In the genomic region with DNA sequence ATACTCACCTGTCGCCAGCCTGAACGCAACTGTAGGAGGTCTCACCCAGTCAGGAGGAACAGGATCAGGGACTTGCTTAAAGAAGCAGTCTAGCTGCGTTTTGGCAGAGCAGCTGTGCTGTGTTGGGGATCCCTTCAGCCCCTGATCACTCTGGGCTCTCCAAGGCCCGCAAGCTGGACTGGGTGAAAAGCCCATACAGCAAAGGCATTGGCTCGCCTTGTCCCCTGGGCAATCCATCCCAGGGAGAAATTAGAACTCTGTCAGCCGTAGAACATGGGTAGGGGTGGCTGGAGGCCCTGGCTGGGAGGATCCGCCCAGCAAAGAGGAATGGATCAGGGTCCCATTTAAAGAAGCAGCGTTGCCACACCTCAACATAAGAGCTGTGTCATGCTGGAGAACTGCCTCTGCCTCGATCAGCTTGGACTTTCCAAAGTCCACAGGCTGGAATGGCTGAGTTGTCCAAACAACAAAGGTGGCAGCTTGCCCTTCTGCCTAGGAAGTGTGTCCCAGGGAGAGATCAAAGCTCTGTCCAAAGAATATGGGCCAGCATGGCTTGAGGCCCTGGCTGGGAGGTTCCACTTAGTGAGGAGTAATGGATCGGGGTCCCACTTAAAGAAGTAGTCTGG, we compare ENCODE assay signal across 40 cellular contexts. TPM values are rescaled to one million over a fixed set of nuclear protein-coding genes. Genes with fewer than 3 reads are reported as not detected.
"Had no signal": no experiment of that assay in that cellular context is flagged by ENCODE, and none has a peak within 500 bp of the region (broad histone marks: within the 10 kb centered on the region; RNA-seq: fewer than 3 reads in every experiment).

No MANE protein-coding gene starts in this region.

- H3K36me3 ChIP-seq: adrenal gland, ascending aorta, cardiac muscle cell had no signal

- DNase-seq: activated B cell treated with CpG ODN at 0.5 μM for 24 hours; activated CD4-positive, alpha-beta memory T cell treated with anti-CD3 and anti-CD28 coated beads for 36 hours; activated CD4-positive, alpha-beta T cell treated with anti-CD3 and anti-CD28 coated beads for 4 hours; activated CD4-positive, alpha-beta T cell treated with anti-CD3 and anti-CD28 coated beads, Interleukin-2, amount 10 ng/mL, durations not matched to agents 24 days and 14 days; activated CD4-positive, alpha-beta T cell treated with anti-CD3 and anti-CD28 coated beads, Interleukin-2, amount 50 U/mL, for 1 hour; activated CD4-positive, alpha-beta T cell treated with anti-CD3 and anti-CD28 coated beads, Interleukin-2, amount 50 U/mL, for 4 hours; activated CD4-positive, CD25-positive, alpha-beta regulatory T cell treated with anti-CD3 and anti-CD28 coated beads, Interleukin-2, amount 50 U/mL, for 72 hours; activated CD8-positive, alpha-beta memory T cell treated with anti-CD3 and anti-CD28 coated beads, Interleukin-2, amount 50 U/mL, for 4 hours; activated CD8-positive, alpha-beta T cell treated with anti-CD3 and anti-CD28 coated beads for 36 hours; activated effector memory CD4-positive, alpha-beta T cell treated with anti-CD3 and anti-CD28 coated beads, Interleukin-2, amount 50 U/mL, for 16 hours; activated gamma-delta T cell treated with Interleukin-2 at 50 U/mL for 16 hours; activated naive CD4-positive, alpha-beta T cell; activated naive CD4-positive, alpha-beta T cell treated with anti-CD3 and anti-CD28 coated beads for 36 hours; activated naive CD4-positive, alpha-beta T cell treated with anti-CD3 and anti-CD28 coated beads, Interleukin-2, amount 50 U/mL, for 16 hours; activated naive CD8-positive, alpha-beta T cell treated with anti-CD3 and anti-CD28 coated beads for 36 hours; activated T-cell treated with anti-CD3 and anti-CD28 coated beads for 4 hours; activated T-cell treated with anti-CD3 and anti-CD28 coated beads, Interleukin-2, amount 50 U/mL, for 1 hour; activated T-cell treated with anti-CD3 and anti-CD28 coated beads, Interleukin-2, amount 50 U/mL, for 4 hours; activated T-cell treated with anti-CD3 and anti-CD28 coated beads, Interleukin-2, amount 50 U/mL, for 72 hours; adrenal gland; amniotic stem cell; caudate nucleus; cerebellar nuclear complex; T-helper 1 cell; T-helper 2 cell; T-helper 9 cell had no signal

- H3K9me3 Mint-ChIP-seq: activated B cell treated with CpG ODN at 0.5 μM for 24 hours; activated CD4-positive, alpha-beta memory T cell treated with anti-CD3 and anti-CD28 coated beads for 36 hours; activated CD4-positive, alpha-beta T cell treated with anti-CD3 and anti-CD28 coated beads, Interleukin-2, amount 10 ng/mL, durations not matched to agents 24 days and 14 days; activated CD8-positive, alpha-beta T cell treated with anti-CD3 and anti-CD28 coated beads for 36 hours; activated naive CD4-positive, alpha-beta T cell treated with anti-CD3 and anti-CD28 coated beads for 36 hours; activated T-cell treated with anti-CD3 and anti-CD28 coated beads, Interleukin-2, amount 50 U/mL, for 4 hours; activated T-helper 1 cell treated with anti-CD3 and anti-CD28 coated beads, Interleukin-12 subunit alpha, Interleukin-12 subunit beta, Interleukin-2, Interleukin-4 antibody, amounts not matched to agents 30 ng/mL and 10 ng/mL and 1 ng/mL, durations not matched to agents 14 hours and 24 hours and 36 hours; activated T-helper 17 cell treated with anti-CD3 and anti-CD28 coated beads, Interleukin-2, amount 50 U/mL, for 72 hours; central memory CD8-positive, alpha-beta T cell; T-helper 1 cell treated with Interleukin-12 subunit alpha and Interleukin-12 subunit beta and Interleukin-4 antibody, amounts not matched to agents 30 μg/mL and 1 μg/mL, for 36 hours; T-helper 2 cell treated with Interferon-gamma antibody and Interleukin-4, amounts not matched to agents 5 μg/mL and 100 μg/mL, for 36 hours had no signal

- FAIRE-seq: bronchial epithelial cell, TTC549 had no signal

- H3K4me1 Mint-ChIP-seq: activated B cell treated with CpG ODN at 0.5 μM for 24 hours; activated CD4-positive, alpha-beta T cell treated with anti-CD3 and anti-CD28 coated beads, Interleukin-2, amount 10 ng/mL, durations not matched to agents 24 days and 14 days; activated naive CD8-positive, alpha-beta T cell treated with anti-CD3 and anti-CD28 coated beads for 36 hours; activated T-helper 17 cell treated with anti-CD3 and anti-CD28 coated beads, Interleukin-2, amount 50 U/mL, for 72 hours; brain; central memory CD8-positive, alpha-beta T cell had no signal

- H3K4me3 Mint-ChIP-seq: activated B cell treated with CpG ODN at 0.5 μM for 24 hours; activated CD4-positive, alpha-beta memory T cell treated with anti-CD3 and anti-CD28 coated beads for 36 hours; activated CD4-positive, alpha-beta T cell treated with anti-CD3 and anti-CD28 coated beads, Interleukin-2, amount 10 ng/mL, durations not matched to agents 24 days and 14 days; activated CD8-positive, alpha-beta T cell treated with anti-CD3 and anti-CD28 coated beads for 36 hours; activated naive CD4-positive, alpha-beta T cell treated with anti-CD3 and anti-CD28 coated beads for 36 hours; activated naive CD8-positive, alpha-beta T cell treated with anti-CD3 and anti-CD28 coated beads for 36 hours; activated T-cell treated with anti-CD3 and anti-CD28 coated beads, Interleukin-2, amount 50 U/mL, for 4 hours; activated T-cell treated with anti-CD3 and anti-CD28 coated beads, Interleukin-2, amount 50 U/mL, for 72 hours; activated T-helper 1 cell treated with anti-CD3 and anti-CD28 coated beads, Interleukin-12 subunit alpha, Interleukin-12 subunit beta, Interleukin-2, Interleukin-4 antibody, amounts not matched to agents 30 ng/mL and 10 ng/mL and 1 ng/mL, durations not matched to agents 14 hours and 24 hours and 36 hours; activated T-helper 17 cell treated with anti-CD3 and anti-CD28 coated beads, Interleukin-2, amount 50 U/mL, for 72 hours; brain; central memory CD8-positive, alpha-beta T cell; T-helper 1 cell treated with Interleukin-12 subunit alpha and Interleukin-12 subunit beta and Interleukin-4 antibody, amounts not matched to agents 30 μg/mL and 1 μg/mL, for 36 hours; T-helper 2 cell treated with Interferon-gamma antibody and Interleukin-4, amounts not matched to agents 5 μg/mL and 100 μg/mL, for 36 hours had no signal

- H3K4me3 ChIP-seq: adrenal gland, ascending aorta, cardiac muscle cell had no signal

- ATAC-seq: activated CD8-positive, alpha-beta T cell treated with anti-CD3 and anti-CD28 coated beads for 36 hours; activated naive CD4-positive, alpha-beta T cell treated with anti-CD3 and anti-CD28 coated beads, Interleukin-2, amount 50 U/mL, for 72 hours; activated T-cell treated with anti-CD3 and anti-CD28 coated beads, Interleukin-2, amount 50 U/mL, for 4 hours; activated T-cell treated with anti-CD3 and anti-CD28 coated beads, Interleukin-2, amount 50 U/mL, for 72 hours; activated T-helper 17 cell treated with anti-CD3 and anti-CD28 coated beads, Interleukin-2, amount 50 U/mL, for 72 hours had no signal

- H3K4me1 ChIP-seq: adrenal gland, ascending aorta had no signal

- H3K27me3 Mint-ChIP-seq: activated B cell treated with CpG ODN at 0.5 μM for 24 hours had no signal

- H3K9me3 ChIP-seq: adrenal gland, ascending aorta had no signal

- H3K27ac ChIP-seq: adrenal gland, ascending aorta, cardiac muscle cell, VCaP had no signal

- H3K27me3 ChIP-seq: adrenal gland, ascending aorta, cardiac muscle cell had no signal

- H3K27ac Mint-ChIP-seq: activated B cell treated with CpG ODN at 0.5 μM for 24 hours; activated CD4-positive, alpha-beta memory T cell treated with anti-CD3 and anti-CD28 coated beads for 36 hours; activated CD4-positive, alpha-beta T cell treated with anti-CD3 and anti-CD28 coated beads, Interleukin-2, amount 10 ng/mL, durations not matched to agents 24 days and 14 days; activated CD8-positive, alpha-beta T cell treated with anti-CD3 and anti-CD28 coated beads for 36 hours; activated naive CD4-positive, alpha-beta T cell treated with anti-CD3 and anti-CD28 coated beads for 36 hours; activated naive CD4-positive, alpha-beta T cell treated with anti-CD3 and anti-CD28 coated beads, Interleukin-2, amount 50 U/mL, for 72 hours; activated naive CD8-positive, alpha-beta T cell treated with anti-CD3 and anti-CD28 coated beads for 36 hours; activated T-cell treated with anti-CD3 and anti-CD28 coated beads, Interleukin-2, amount 50 U/mL, for 72 hours; activated T-helper 1 cell treated with anti-CD3 and anti-CD28 coated beads, Interleukin-12 subunit alpha, Interleukin-12 subunit beta, Interleukin-2, Interleukin-4 antibody, amounts not matched to agents 30 ng/mL and 10 ng/mL and 1 ng/mL, durations not matched to agents 14 hours and 24 hours and 36 hours; activated T-helper 17 cell treated with anti-CD3 and anti-CD28 coated beads, Interleukin-2, amount 50 U/mL, for 72 hours; brain; T-helper 1 cell treated with Interleukin-12 subunit alpha and Interleukin-12 subunit beta and Interleukin-4 antibody, amounts not matched to agents 30 μg/mL and 1 μg/mL, for 36 hours; T-helper 2 cell treated with Interferon-gamma antibody and Interleukin-4, amounts not matched to agents 5 μg/mL and 100 μg/mL, for 36 hours had no signal

- H3K36me3 Mint-ChIP-seq: activated CD4-positive, alpha-beta memory T cell treated with anti-CD3 and anti-CD28 coated beads for 36 hours; activated naive CD4-positive, alpha-beta T cell treated with anti-CD3 and anti-CD28 coated beads, Interleukin-2, amount 50 U/mL, for 72 hours; activated naive CD8-positive, alpha-beta T cell treated with anti-CD3 and anti-CD28 coated beads for 36 hours; brain had no signal

RNA-seq across cellular contexts. Expression of gene OR5H2, which starts 9.1 kb away (rescaled TPM):
- total RNA-seq: activated B cell treated with CpG ODN at 0.5 μM for 24 hours; activated CD4-positive, alpha-beta memory T cell treated with anti-CD3 and anti-CD28 coated beads for 36 hours; activated CD4-positive, alpha-beta T cell treated with anti-CD3 and anti-CD28 coated beads, Interleukin-2, amount 10 ng/mL, durations not matched to agents 24 days and 14 days; activated CD8-positive, alpha-beta memory T cell treated with anti-CD3 and anti-CD28 coated beads for 36 hours; activated CD8-positive, alpha-beta T cell treated with anti-CD3 and anti-CD28 coated beads for 36 hours; activated naive CD4-positive, alpha-beta T cell treated with anti-CD3 and anti-CD28 coated beads for 36 hours; activated naive CD4-positive, alpha-beta T cell treated with anti-CD3 and anti-CD28 coated beads, Interleukin-2, amount 50 U/mL, for 72 hours; activated naive CD8-positive, alpha-beta T cell treated with anti-CD3 and anti-CD28 coated beads for 36 hours; activated T-cell treated with anti-CD3 and anti-CD28 coated beads, Interleukin-2, amount 50 U/mL, for 4 hours; activated T-cell treated with anti-CD3 and anti-CD28 coated beads, Interleukin-2, amount 50 U/mL, for 72 hours; activated T-helper 1 cell treated with anti-CD3 and anti-CD28 coated beads, Interleukin-12 subunit alpha, Interleukin-12 subunit beta, Interleukin-2, Interleukin-4 antibody, amounts not matched to agents 30 ng/mL and 10 ng/mL and 1 ng/mL, durations not matched to agents 14 hours and 24 hours and 36 hours; activated T-helper 17 cell treated with anti-CD3 and anti-CD28 coated beads, Interleukin-2, amount 50 U/mL, for 72 hours; adrenal gland; ascending aorta; bronchial epithelial cell; cardiac muscle cell; chondrocyte had no signal
- polyA plus RNA-seq: adrenal gland, cardiac muscle cell had no signal

RNA-seq across cellular contexts. Expression of gene OR5H6, which starts 27.4 kb away (rescaled TPM):
- total RNA-seq: activated B cell treated with CpG ODN at 0.5 μM for 24 hours; activated CD4-positive, alpha-beta memory T cell treated with anti-CD3 and anti-CD28 coated beads for 36 hours; activated CD4-positive, alpha-beta T cell treated with anti-CD3 and anti-CD28 coated beads, Interleukin-2, amount 10 ng/mL, durations not matched to agents 24 days and 14 days; activated CD8-positive, alpha-beta memory T cell treated with anti-CD3 and anti-CD28 coated beads for 36 hours; activated CD8-positive, alpha-beta T cell treated with anti-CD3 and anti-CD28 coated beads for 36 hours; activated naive CD4-positive, alpha-beta T cell treated with anti-CD3 and anti-CD28 coated beads for 36 hours; activated naive CD4-positive, alpha-beta T cell treated with anti-CD3 and anti-CD28 coated beads, Interleukin-2, amount 50 U/mL, for 72 hours; activated naive CD8-positive, alpha-beta T cell treated with anti-CD3 and anti-CD28 coated beads for 36 hours; activated T-cell treated with anti-CD3 and anti-CD28 coated beads, Interleukin-2, amount 50 U/mL, for 4 hours; activated T-cell treated with anti-CD3 and anti-CD28 coated beads, Interleukin-2, amount 50 U/mL, for 72 hours; activated T-helper 1 cell treated with anti-CD3 and anti-CD28 coated beads, Interleukin-12 subunit alpha, Interleukin-12 subunit beta, Interleukin-2, Interleukin-4 antibody, amounts not matched to agents 30 ng/mL and 10 ng/mL and 1 ng/mL, durations not matched to agents 14 hours and 24 hours and 36 hours; activated T-helper 17 cell treated with anti-CD3 and anti-CD28 coated beads, Interleukin-2, amount 50 U/mL, for 72 hours; adrenal gland; ascending aorta; bronchial epithelial cell; cardiac muscle cell; chondrocyte had no signal
- polyA plus RNA-seq: adrenal gland, cardiac muscle cell had no signal
